In genomic region chr12:4027412-4027811, GRCh38 we compare ENCODE assay signal across 10 cellular contexts.
A peak's percentile ranks its signal among the peaks of the same experiment; 100 is the strongest.
DNase-seq lines count a peak whose midpoint lies in the region; TF ChIP-seq lines count a peak whose summit lies in the region.
"Had no signal": no experiment of that assay in that cellular context is flagged by ENCODE, and none has a peak within 500 bp of the region (broad histone marks: within the 10 kb centered on the region; RNA-seq: fewer than 3 reads in every experiment).

No MANE protein-coding gene starts in this region.

- H3K4me1 Mint-ChIP-seq in CD8-positive, alpha-beta memory T cell, result peaks cover 33 to 48% (median 40%) of the 10 kb centered on the region in 3 donors
- peaks cover 79% of the 10 kb centered on the region for H3K4me1 Mint-ChIP-seq in nephron progenitor cell

- peak overlapping the region; percentile 51 for H3K4me3 ChIP-seq in CD8-positive, alpha-beta memory T cell (ENCODE audit: low read length)
- H3K4me3 ChIP-seq: ascending aorta had no signal

- peak overlapping the region; percentile 42 to 82 (median 72) for H3K4me3 Mint-ChIP-seq in CD8-positive, alpha-beta memory T cell
- H3K4me3 Mint-ChIP-seq in nephron progenitor cell, result no peak overlapping the region

- peaks cover 26% of the 10 kb centered on the region for H3K4me1 ChIP-seq in CD8-positive, alpha-beta memory T cell (ENCODE audit: insufficient read depth, low read length)

- no peak overlapping the region for H3K27ac ChIP-seq in CD8-positive, alpha-beta memory T cell (ENCODE audit: low read depth, low read length)
- H3K27ac ChIP-seq: ascending aorta had no signal

- H3K9me3 Mint-ChIP-seq in CD8-positive, alpha-beta memory T cell, result no peaks in the 10 kb centered on the region
- no peaks in the 10 kb centered on the region for H3K9me3 Mint-ChIP-seq in nephron progenitor cell

- no peaks in the 10 kb centered on the region for H3K27me3 ChIP-seq in CD8-positive, alpha-beta memory T cell (ENCODE audit: insufficient read depth, low read length, poor library complexity, severe bottlenecking)
- H3K27me3 ChIP-seq: ascending aorta had no signal

- POLR2A ChIA-PET in CD8-positive, alpha-beta memory T cell (lab: Charles Lee), result no interaction called here

- CTCF ChIA-PET in CD8-positive, alpha-beta memory T cell (lab: Charles Lee), result interaction anchor here (0.9 to 1.4 kb wide), 2 partner anchors 30 to 250 kb away, joined by 3 to 5 read pairs; no protein-coding TSS in a partner anchor

- H3K36me3 Mint-ChIP-seq in CD8-positive, alpha-beta memory T cell, result peaks cover 0 to 2% (median 0%) of the 10 kb centered on the region in 3 donors
- H3K36me3 Mint-ChIP-seq in nephron progenitor cell (ENCODE audit: low read depth), result no peaks in the 10 kb centered on the region

- H3K9me3 ChIP-seq in CD8-positive, alpha-beta memory T cell (ENCODE audit: low read length), result no peaks in the 10 kb centered on the region
- H3K9me3 ChIP-seq: ascending aorta had no signal

- DNase-seq in CD8-positive, alpha-beta memory T cell, result peak; percentile 19 to 68 (median 43)
- DNase-seq in activated CD4-positive, alpha-beta T cell treated with anti-CD3 and anti-CD28 coated beads, Interleukin-2, amount 50 U/mL, for 4 hours, result peak; percentile 84 to 87
- peak; percentile 38 for DNase-seq in effector CD8-positive, alpha-beta T cell (lab: John Stamatoyannopoulos, UW)
- DNase-seq in stimulated activated CD4-positive, alpha-beta T cell treated with anti-CD3 and anti-CD28 coated beads, Interleukin-2, amount 100 ng/mL, for 48 hours, result peak; percentile 34 to 47
- DNase-seq in NCI-H146 (lab: John Stamatoyannopoulos, UW) (no peak), OCI-M2 (lab: John Stamatoyannopoulos, UW; ENCODE audit: unreplicated experiment) (no peak), nephron progenitor cell (no peak), DMS153 (lab: John Stamatoyannopoulos, UW) (no peak)
- DNase-seq: NCI-H748 treated with DMSO at 0.1 percent for 48 hours had no signal

- peak overlapping the region in 6 of 8 donors; percentile 57 to 84 (median 76) for H3K27ac Mint-ChIP-seq in CD8-positive, alpha-beta memory T cell
- H3K27ac Mint-ChIP-seq in nephron progenitor cell, result no peak overlapping the region

- no peak for TF ChIP-seq CTCF in nephron progenitor cell (IDR thresholded peaks at IDR 0.05)

- no peaks in the 10 kb centered on the region for H3K36me3 ChIP-seq in CD8-positive, alpha-beta memory T cell (ENCODE audit: insufficient read depth, low read length)
- H3K36me3 ChIP-seq: ascending aorta had no signal

- peaks cover 0 to 6% of the 10 kb centered on the region in 2 donors for H3K27me3 Mint-ChIP-seq in CD8-positive, alpha-beta memory T cell
- H3K27me3 Mint-ChIP-seq in nephron progenitor cell (ENCODE audit: low read depth, poor library complexity), result peaks cover 18% of the 10 kb centered on the region

Comparison
In these comparisons a context has a peak if more than half of its experiments do, and no peak if none do; other contexts are left out.
1. DNase-seq: peak in CD8-positive, alpha-beta memory T cell (5 of 5), activated CD4-positive, alpha-beta T cell treated with anti-CD3 and anti-CD28 coated beads, Interleukin-2, amount 50 U/mL, for 4 hours (2 of 2), effector CD8-positive, alpha-beta T cell (single experiment) and stimulated activated CD4-positive, alpha-beta T cell treated with anti-CD3 and anti-CD28 coated beads, Interleukin-2, amount 100 ng/mL, for 48 hours (2 of 2); none in NCI-H146 (single experiment), OCI-M2 (single experiment), nephron progenitor cell (single experiment) and DMS153 (single experiment).